Comparison of ENCODE assay signal across 32 cellular contexts in genomic region chr12:47975036-47975620, GRCh38. TPM values are rescaled to one million over a fixed set of nuclear protein-coding genes. Genes with fewer than 3 reads are reported as not detected.
"Had no signal": no experiment of that assay in that cellular context is flagged by ENCODE, and none has a peak within 500 bp of the region (broad histone marks: within the 10 kb centered on the region; RNA-seq: fewer than 3 reads in every experiment).

No MANE protein-coding gene starts in this region.

- H3K27me3 ChIP-seq: pancreas, right lobe of liver, stomach, suprapubic skin, testis, tibial artery, transverse colon, upper lobe of right lung, uterus had no signal

- H3K4me2 ChIP-seq: smooth muscle cell had no signal

- H3K4me1 Mint-ChIP-seq: nephron progenitor cell, neural crest cell had no signal

- H3K4me3 ChIP-seq: pancreas, psoas muscle, right lobe of liver, skin epidermis, smooth muscle cell, stomach, suprapubic skin, testis, tibial artery, transverse colon, upper lobe of right lung, uterus had no signal

- H3K9me3 Mint-ChIP-seq: naive B cell; naive thymus-derived CD8-positive, alpha-beta T cell; natural killer cell treated with Interleukin-12 subunit alpha and Interleukin-12 subunit beta and Interleukin-15 and Interleukin-18, amount 100 ng/mL, for 72 hours; nephron progenitor cell; neural crest cell; stimulated activated effector memory CD8-positive, alpha-beta T cell treated with anti-CD3 and anti-CD28 coated beads, Interleukin-12 subunit alpha, Interleukin-12 subunit beta, amount 100 ng/mL, for 72 hours; stimulated activated naive B cell treated with anti-CD40 and anti-IgM and Interleukin-4, amounts not matched to agents 10 μg/mL and 1 μg/mL and 100 μg/mL, for 72 hours; stimulated activated naive CD8-positive, alpha-beta T cell treated with anti-CD3 and anti-CD28 coated beads, Interleukin-15, Interleukin-2, amounts not matched to agents 100 ng/mL and 50 ng/mL, for 24 hours; type B pancreatic cell had no signal

- H3K27ac ChIP-seq: pancreas, psoas muscle, right lobe of liver, skin epidermis, stomach, suprapubic skin, testis, tibial artery, transverse colon, upper lobe of right lung, uterus had no signal

- H3K27me3 Mint-ChIP-seq: natural killer cell treated with Interleukin-12 subunit alpha and Interleukin-12 subunit beta and Interleukin-15 and Interleukin-18, amount 100 ng/mL, for 72 hours; progenitor cell of endocrine pancreas; stimulated activated naive CD8-positive, alpha-beta T cell treated with anti-CD3 and anti-CD28 coated beads, Interleukin-15, Interleukin-2, amounts not matched to agents 100 ng/mL and 50 ng/mL, for 24 hours; type B pancreatic cell had no signal

- DNase-seq: naive B cell; nephron progenitor cell; occipital lobe; pancreas; psoas muscle; right cardiac atrium; right lobe of liver; stimulated activated CD4-positive, alpha-beta T cell treated with anti-CD3 and anti-CD28 coated beads, Interleukin-15, amount 100 ng/mL, for 24 hours; stimulated activated CD4-positive, alpha-beta T cell treated with anti-CD3 and anti-CD28 coated beads, Interleukin-2, amount 100 ng/mL, for 24 hours; stimulated activated CD4-positive, alpha-beta T cell treated with anti-CD3 and anti-CD28 coated beads, Interleukin-2, amount 100 ng/mL, for 48 hours; stimulated activated CD4-positive, alpha-beta T cell treated with anti-CD3 and anti-CD28 coated beads, Interleukin-4, amount 100 ng/mL, for 24 hours; stimulated activated naive B cell treated with anti-CD40 and anti-IgM and Interleukin-4, amounts not matched to agents 10 μg/mL and 1 μg/mL and 100 μg/mL, for 72 hours; stimulated activated naive CD4-positive, alpha-beta T cell treated with Interleukin-2 at 50 U/mL for 16 hours; stomach; testis; tibial artery; transverse colon; upper lobe of right lung; uterus had no signal

- H3K4me3 Mint-ChIP-seq: naive thymus-derived CD8-positive, alpha-beta T cell; natural killer cell treated with Interleukin-12 subunit alpha and Interleukin-12 subunit beta and Interleukin-15 and Interleukin-18, amount 100 ng/mL, for 72 hours; nephron progenitor cell; neural crest cell; stimulated activated effector memory CD8-positive, alpha-beta T cell treated with anti-CD3 and anti-CD28 coated beads, Interleukin-12 subunit alpha, Interleukin-12 subunit beta, amount 100 ng/mL, for 72 hours; stimulated activated naive B cell treated with anti-CD40 and anti-IgM and Interleukin-4, amounts not matched to agents 10 μg/mL and 1 μg/mL and 100 μg/mL, for 72 hours; stimulated activated naive CD8-positive, alpha-beta T cell treated with anti-CD3 and anti-CD28 coated beads, Interleukin-15, Interleukin-2, amounts not matched to agents 100 ng/mL and 50 ng/mL, for 24 hours; type B pancreatic cell had no signal

- H3K27ac Mint-ChIP-seq: natural killer cell treated with Interleukin-12 subunit alpha and Interleukin-12 subunit beta and Interleukin-15 and Interleukin-18, amount 100 ng/mL, for 72 hours; stimulated activated effector memory CD8-positive, alpha-beta T cell treated with anti-CD3 and anti-CD28 coated beads, Interleukin-12 subunit alpha, Interleukin-12 subunit beta, amount 100 ng/mL, for 72 hours; stimulated activated naive B cell treated with anti-CD40 and anti-IgM and Interleukin-4, amounts not matched to agents 10 μg/mL and 1 μg/mL and 100 μg/mL, for 72 hours; stimulated activated naive CD8-positive, alpha-beta T cell treated with anti-CD3 and anti-CD28 coated beads, Interleukin-15, Interleukin-2, amounts not matched to agents 100 ng/mL and 50 ng/mL, for 24 hours; type B pancreatic cell had no signal

- H3K36me3 ChIP-seq: pancreas, right lobe of liver, stomach, suprapubic skin, transverse colon, upper lobe of right lung, uterus had no signal

- H3K36me3 Mint-ChIP-seq: naive B cell; naive thymus-derived CD8-positive, alpha-beta T cell; natural killer cell treated with Interleukin-12 subunit alpha and Interleukin-12 subunit beta and Interleukin-15 and Interleukin-18, amount 100 ng/mL, for 72 hours; stimulated activated effector memory CD8-positive, alpha-beta T cell treated with anti-CD3 and anti-CD28 coated beads, Interleukin-12 subunit alpha, Interleukin-12 subunit beta, amount 100 ng/mL, for 72 hours had no signal

- H3K4me1 ChIP-seq: pancreas, psoas muscle, right lobe of liver, stomach, suprapubic skin, testis, tibial artery, transverse colon, upper lobe of right lung, uterus had no signal

- H3K9me3 ChIP-seq: pancreas, psoas muscle, right lobe of liver, stomach, suprapubic skin, testis, tibial artery, transverse colon, upper lobe of right lung, uterus had no signal

RNA-seq across cellular contexts. Expression of gene COL2A1, which starts 29.1 kb away (rescaled TPM):
- total RNA-seq: natural killer cell treated with Interleukin-12 subunit alpha and Interleukin-12 subunit beta and Interleukin-15 and Interleukin-18, amount 100 ng/mL, for 72 hours; renal cortical epithelial cell; right cardiac atrium; right lobe of liver; subcutaneous adipose tissue; suprapubic skin; upper lobe of right lung had no signal
- polyA plus RNA-seq: naive thymus-derived CD8-positive, alpha-beta T cell; urinary bladder had no signal
